In genomic region chr6:151293621-151294020, GRCh38 we compare ENCODE assay signal across 25 cellular contexts.
"Had no signal": no experiment of that assay in that cellular context is flagged by ENCODE, and none has a peak within 500 bp of the region (broad histone marks: within the 10 kb centered on the region; RNA-seq: fewer than 3 reads in every experiment).

No MANE protein-coding gene starts in this region.

- H3K4me3 ChIP-seq: body of pancreas, gastrocnemius medialis, heart right ventricle, mucosa of descending colon, spleen, thoracic aorta had no signal

- H3K36me3 Mint-ChIP-seq: activated naive CD4-positive, alpha-beta T cell treated with anti-CD3 and anti-CD28 coated beads, Interleukin-2, amount 50 U/mL, for 72 hours; natural killer cell had no signal

- H3K36me3 ChIP-seq: gastrocnemius medialis, heart right ventricle, spleen, thoracic aorta had no signal

- H3K27ac Mint-ChIP-seq: activated CD4-positive, alpha-beta T cell treated with anti-CD3 and anti-CD28 coated beads, Interleukin-2, amount 10 ng/mL, durations not matched to agents 24 days and 14 days; activated CD8-positive, alpha-beta T cell treated with anti-CD3 and anti-CD28 coated beads, Interleukin-2, amount 10 ng/mL, durations not matched to agents 7 days and 5 days; activated naive CD4-positive, alpha-beta T cell treated with anti-CD3 and anti-CD28 coated beads, Interleukin-2, amount 50 U/mL, for 72 hours; activated T-cell treated with anti-CD3 and anti-CD28 coated beads, Interleukin-2, amount 50 U/mL, for 72 hours; effector memory CD8-positive, alpha-beta T cell; natural killer cell; progenitor cell of endocrine pancreas; stimulated activated naive CD8-positive, alpha-beta T cell treated with anti-CD3 and anti-CD28 coated beads, Interleukin-15, Interleukin-2, amounts not matched to agents 100 ng/mL and 50 ng/mL, for 24 hours; T-helper 2 cell treated with Interferon-gamma antibody and Interleukin-4, amounts not matched to agents 5 μg/mL and 100 μg/mL, for 36 hours had no signal

- H3K9me3 Mint-ChIP-seq: activated CD4-positive, alpha-beta T cell treated with anti-CD3 and anti-CD28 coated beads, Interleukin-2, amount 10 ng/mL, durations not matched to agents 24 days and 14 days; activated naive CD4-positive, alpha-beta T cell treated with anti-CD3 and anti-CD28 coated beads, Interleukin-2, amount 50 U/mL, for 72 hours; activated T-cell treated with anti-CD3 and anti-CD28 coated beads, Interleukin-2, amount 50 U/mL, for 72 hours; central memory CD8-positive, alpha-beta T cell; effector memory CD8-positive, alpha-beta T cell; natural killer cell; stimulated activated naive CD8-positive, alpha-beta T cell treated with anti-CD3 and anti-CD28 coated beads, Interleukin-15, Interleukin-2, amounts not matched to agents 100 ng/mL and 50 ng/mL, for 24 hours; T-helper 2 cell treated with Interferon-gamma antibody and Interleukin-4, amounts not matched to agents 5 μg/mL and 100 μg/mL, for 36 hours had no signal

- ATAC-seq: activated CD8-positive, alpha-beta T cell treated with anti-CD3 and anti-CD28 coated beads, Interleukin-2, amount 10 ng/mL, durations not matched to agents 7 days and 5 days; activated naive CD4-positive, alpha-beta T cell treated with anti-CD3 and anti-CD28 coated beads, Interleukin-2, amount 50 U/mL, for 72 hours; activated T-cell treated with anti-CD3 and anti-CD28 coated beads, Interleukin-2, amount 50 U/mL, for 72 hours; body of pancreas; effector memory CD8-positive, alpha-beta T cell; heart right ventricle; mucosa of descending colon had no signal

- H3K4me1 ChIP-seq: body of pancreas had no signal

- H3K9me3 ChIP-seq: body of pancreas, gastrocnemius medialis, heart right ventricle, mucosa of descending colon, spleen, thoracic aorta had no signal

- H3K4me3 Mint-ChIP-seq: activated CD4-positive, alpha-beta T cell treated with anti-CD3 and anti-CD28 coated beads, Interleukin-2, amount 10 ng/mL, durations not matched to agents 24 days and 14 days; activated CD8-positive, alpha-beta T cell treated with anti-CD3 and anti-CD28 coated beads, Interleukin-2, amount 10 ng/mL, durations not matched to agents 7 days and 5 days; activated T-cell treated with anti-CD3 and anti-CD28 coated beads, Interleukin-2, amount 50 U/mL, for 72 hours; central memory CD8-positive, alpha-beta T cell; effector memory CD8-positive, alpha-beta T cell; natural killer cell; stimulated activated naive CD8-positive, alpha-beta T cell treated with anti-CD3 and anti-CD28 coated beads, Interleukin-15, Interleukin-2, amounts not matched to agents 100 ng/mL and 50 ng/mL, for 24 hours; T-helper 2 cell treated with Interferon-gamma antibody and Interleukin-4, amounts not matched to agents 5 μg/mL and 100 μg/mL, for 36 hours had no signal

- DNase-seq: activated CD4-positive, alpha-beta T cell treated with anti-CD3 and anti-CD28 coated beads, Interleukin-2, amount 10 ng/mL, durations not matched to agents 24 days and 14 days; activated CD4-positive, CD25-positive, alpha-beta regulatory T cell; activated CD8-positive, alpha-beta memory T cell treated with anti-CD3 and anti-CD28 coated beads, Interleukin-2, amount 50 U/mL, for 4 hours; activated CD8-positive, alpha-beta T cell treated with anti-CD3 and anti-CD28 coated beads, Interleukin-2, amount 10 ng/mL, durations not matched to agents 7 days and 5 days; activated gamma-delta T cell; activated T-cell treated with anti-CD3 and anti-CD28 coated beads, Interleukin-2, amount 50 U/mL, for 72 hours; amniotic stem cell; body of pancreas; dermis blood vessel endothelial cell; effector memory CD8-positive, alpha-beta T cell; gastrocnemius medialis; heart right ventricle; islet precursor cell; mammary epithelial cell; mucosa of descending colon; natural killer cell; nucleus accumbens; right cardiac atrium; spleen had no signal

- H3K27ac ChIP-seq: body of pancreas, gastrocnemius medialis, heart right ventricle, thoracic aorta had no signal

- H3K27me3 ChIP-seq: body of pancreas, gastrocnemius medialis, spleen had no signal
